15 cellular contexts compared by ENCODE assay signal in the genomic region with DNA sequence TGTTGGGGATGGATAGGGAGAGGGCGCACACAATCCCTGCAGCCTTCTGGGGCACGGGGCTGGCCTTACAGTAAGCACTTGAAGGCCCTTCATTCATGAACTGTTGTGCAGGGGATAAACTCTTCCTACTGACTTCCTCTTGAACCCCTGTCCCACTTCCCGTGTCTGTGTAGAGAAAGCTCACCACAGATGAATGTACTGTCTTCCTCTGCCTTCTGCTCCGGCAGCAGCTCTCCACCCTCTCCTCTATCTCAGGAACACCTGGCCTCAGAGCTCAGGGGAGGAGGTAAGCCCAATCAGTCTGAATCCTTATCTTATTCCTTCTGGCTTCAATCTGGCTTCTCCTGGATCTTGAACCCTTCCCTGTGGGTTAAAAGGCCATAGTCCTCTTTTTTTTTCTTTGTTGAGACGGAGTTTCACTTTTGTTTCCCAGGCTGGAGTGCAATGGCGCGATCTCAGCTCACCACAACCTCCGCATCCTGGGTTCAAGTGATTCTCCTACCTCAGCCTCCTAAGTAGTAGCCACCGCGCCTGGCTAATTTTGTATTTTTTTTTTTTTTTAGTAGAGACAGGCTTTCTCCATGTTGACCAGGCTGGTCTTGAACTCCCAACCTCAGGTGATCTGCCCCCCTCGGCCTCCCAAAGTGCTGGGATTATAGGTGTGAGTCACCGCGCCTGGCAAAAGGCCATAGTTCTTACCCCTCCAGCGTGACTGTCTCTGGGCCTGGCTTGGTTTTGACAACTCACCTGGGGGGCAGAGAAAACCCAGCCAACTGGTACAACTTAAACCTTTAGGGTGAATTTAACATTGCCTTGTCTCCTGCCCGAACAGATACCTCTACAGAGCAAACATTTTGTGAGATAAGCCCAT. TPM values are rescaled to one million over a fixed set of nuclear protein-coding genes. Genes with fewer than 3 reads are reported as not detected.
A peak's percentile ranks its signal among the peaks of the same experiment; 100 is the strongest.
DNase-seq lines count a peak whose midpoint lies in the region; ATAC-seq, FAIRE-seq and TF ChIP-seq lines count a peak whose summit lies in the region.
"Had no signal": no experiment of that assay in that cellular context is flagged by ENCODE, and none has a peak within 500 bp of the region (broad histone marks: within the 10 kb centered on the region; RNA-seq: fewer than 3 reads in every experiment).

No MANE protein-coding gene starts in this region.

- no peaks in the 10 kb centered on the region for H3K27me3 ChIP-seq in PC-3 (ENCODE audit: low read length)
- H3K27me3 ChIP-seq: pancreas had no signal

- no peaks in the 10 kb centered on the region for H3K36me3 ChIP-seq in PC-3 (ENCODE audit: low read depth, low read length)
- H3K36me3 ChIP-seq: pancreas had no signal

- H3F3A ChIP-seq in PC-3 (ENCODE audit: low read length, unreplicated experiment): no peaks in the 10 kb centered on the region

- POLR2A ChIA-PET in PC-3 (lab: Charles Lee; ENCODE audit: unreplicated experiment): no interaction called here

- no peaks in the 10 kb centered on the region for H3K9me3 ChIP-seq in PC-3 (ENCODE audit: low read length)
- H3K9me3 ChIP-seq: pancreas had no signal

- no peak for ATAC-seq in natural killer cell
- ATAC-seq in PC-3: no peak
- ATAC-seq: pancreas had no signal

- H3K4me3 ChIP-seq in PC-3 (ENCODE audit: low read length): no peak overlapping the region
- H3K4me3 ChIP-seq: pancreas had no signal

- H3K27me3 Mint-ChIP-seq in activated naive CD4-positive, alpha-beta T cell treated with anti-CD3 and anti-CD28 coated beads for 36 hours (ENCODE audit: low read depth): no peaks in the 10 kb centered on the region
- no peaks in the 10 kb centered on the region for H3K27me3 Mint-ChIP-seq in natural killer cell (ENCODE audit: low read depth in 2 of 2)

- DNase-seq in Daoy (ENCODE audit: low read depth): peak; percentile 49
- peak; percentile 20 for DNase-seq in T-helper 9 cell
- peak; percentile 49 for DNase-seq in activated naive CD4-positive, alpha-beta T cell treated with anti-CD3 and anti-CD28 coated beads for 36 hours
- no peak for DNase-seq in natural killer cell
- no peak for DNase-seq in SHP77 treated with DMSO at 0.1 percent for 48 hours (lab: John Stamatoyannopoulos, UW)
- no peak for DNase-seq in PC-3
- no peak for DNase-seq in cerebellar nuclear complex (lab: John Stamatoyannopoulos, UW)
- no peak for DNase-seq in D721Med (ENCODE audit: insufficient read length, low spot score)
- DNase-seq: C1 segment of cervical spinal cord; HCEC 1CT; mesendoderm; NCI-H2029; pancreas; stimulated activated CD4-positive, alpha-beta T cell treated with anti-CD3 and anti-CD28 coated beads, Interleukin-4, amount 100 ng/mL, for 24 hours had no signal

- H2AFZ ChIP-seq in PC-3 (ENCODE audit: low read length): no peak overlapping the region

- H3K27ac Mint-ChIP-seq in activated naive CD4-positive, alpha-beta T cell treated with anti-CD3 and anti-CD28 coated beads for 36 hours: peak overlapping the region; percentile 86
- peak overlapping the region in 1 of 2 donors; percentile 12 for H3K27ac Mint-ChIP-seq in natural killer cell

- no peaks in the 10 kb centered on the region for H4K20me1 ChIP-seq in PC-3 (ENCODE audit: low read length)

- intact Hi-C loops in activated naive CD4-positive, alpha-beta T cell treated with anti-CD3 and anti-CD28 coated beads for 36 hours (cut with micrococcal nuclease): loop anchor here (1.0 kb wide), 1 partner anchor 11 kb away; no protein-coding TSS in a partner anchor
- intact Hi-C loops in natural killer cell (cut with micrococcal nuclease): no loop called here
- intact Hi-C loops in PC-3 (cut with micrococcal nuclease): no loop called here

- H3K4me2 ChIP-seq in PC-3 (ENCODE audit: low read length): no peak overlapping the region

- peaks cover 34% of the 10 kb centered on the region for H3K4me1 Mint-ChIP-seq in activated naive CD4-positive, alpha-beta T cell treated with anti-CD3 and anti-CD28 coated beads for 36 hours (ENCODE audit: low read depth)
- peaks cover 6 to 8% of the 10 kb centered on the region in 2 donors for H3K4me1 Mint-ChIP-seq in natural killer cell

- no TSS peak for BruUV-seq in PC-3 (replicated peaks; lab: Mats Ljungman, UMichigan)

- H3K4me1 ChIP-seq in PC-3 (ENCODE audit: insufficient read depth, low read length): no peaks in the 10 kb centered on the region
- H3K4me1 ChIP-seq: pancreas had no signal

- CTCF ChIA-PET in activated naive CD4-positive, alpha-beta T cell treated with anti-CD3 and anti-CD28 coated beads for 36 hours (lab: Charles Lee): interaction anchor here (0.7 to 1.1 kb wide), 3 partner anchors 11 to 19 kb away, joined by 3 to 6 read pairs (median 4); no protein-coding TSS in a partner anchor
- CTCF ChIA-PET in PC-3 (lab: Charles Lee): no interaction called here

- no peaks in the 10 kb centered on the region for H3K9me3 Mint-ChIP-seq in activated naive CD4-positive, alpha-beta T cell treated with anti-CD3 and anti-CD28 coated beads for 36 hours
- H3K9me3 Mint-ChIP-seq in natural killer cell: no peaks in the 10 kb centered on the region

- H3K36me3 Mint-ChIP-seq in activated naive CD4-positive, alpha-beta T cell treated with anti-CD3 and anti-CD28 coated beads for 36 hours (ENCODE audit: low read depth): no peaks in the 10 kb centered on the region
- no peaks in the 10 kb centered on the region for H3K36me3 Mint-ChIP-seq in natural killer cell

- no peaks in the 10 kb centered on the region for H3K79me2 ChIP-seq in PC-3 (ENCODE audit: low read length)

- H3K9me2 ChIP-seq in PC-3 (replicated peaks; ENCODE audit: low read length): no peaks in the 10 kb centered on the region

- H3K4me3 Mint-ChIP-seq in activated naive CD4-positive, alpha-beta T cell treated with anti-CD3 and anti-CD28 coated beads for 36 hours: peak overlapping the region; percentile 77
- H3K4me3 Mint-ChIP-seq in natural killer cell: peak overlapping the region; percentile 40

- H3K27ac ChIP-seq in PC-3 (ENCODE audit: low read length): no peak overlapping the region
- H3K27ac ChIP-seq: pancreas had no signal

- H3K9ac ChIP-seq in PC-3 (ENCODE audit: low read length): no peak overlapping the region

- no peak for FAIRE-seq in D721Med (lab: Jason Lieb, UNC)
- FAIRE-seq: pancreas had no signal

- TF ChIP-seq CTCF in natural killer cell (IDR thresholded peaks at IDR 0.05) (no peak), PC-3 (conservative IDR thresholded peaks at IDR 0.05; ENCODE audit: low read depth, low read length) (no peak), D721Med (IDR thresholded peaks at IDR 0.05; ENCODE audit: insufficient read depth, missing control alignments) (no peak)

RNA-seq across cellular contexts. Expression of gene SLC52A1, which starts 7.2 kb away (rescaled TPM):
- not detected in 2 replicates for total RNA-seq in Daoy (2014; rRNA removed; shearing (Covaris generic))
- under 1 TPM; 0.12 to 0.19 TPM for total RNA-seq in activated naive CD4-positive, alpha-beta T cell treated with anti-CD3 and anti-CD28 coated beads for 36 hours
- not detected for total RNA-seq in natural killer cell
- total RNA-seq in PC-3 (2014; rRNA removed): not detected in 2 replicates
- total RNA-seq: G401, pancreas had no signal

RNA-seq across cellular contexts. Expression of gene ZFP3, which starts 35.9 kb away (rescaled TPM):
- not detected in 2 replicates for total RNA-seq in Daoy (2014; rRNA removed; shearing (Covaris generic))
- under 1 TPM; 0.62 to 0.83 TPM for total RNA-seq in activated naive CD4-positive, alpha-beta T cell treated with anti-CD3 and anti-CD28 coated beads for 36 hours
- total RNA-seq in natural killer cell (1 to 10 TPM; 3.8 to 7.2 (median 5.1) TPM), PC-3 (2014; rRNA removed) (0.58 and 0.84 TPM in 2 replicates)
- total RNA-seq: G401 had no signal

RNA-seq across cellular contexts. Expression of gene KIF1C, which starts 44.6 kb away (rescaled TPM):
- total RNA-seq in Daoy (2014; rRNA removed; shearing (Covaris generic)): 32.3 and 46.6 TPM in 2 replicates
- total RNA-seq in activated naive CD4-positive, alpha-beta T cell treated with anti-CD3 and anti-CD28 coated beads for 36 hours: 10 to 100 TPM; 30.5 to 31.1 TPM
- total RNA-seq in natural killer cell (10 to 100 TPM; 17.1 to 28.6 (median 22.2) TPM), PC-3 (2014; rRNA removed) (60.9 and 67.9 TPM in 2 replicates)

RNA-seq across cellular contexts. Expression of gene INCA1, which starts 45.1 kb away (rescaled TPM):
- total RNA-seq in Daoy (2014; rRNA removed; shearing (Covaris generic)): 0.23 TPM in 1 of 2 replicates, not detected in the other
- total RNA-seq in activated naive CD4-positive, alpha-beta T cell treated with anti-CD3 and anti-CD28 coated beads for 36 hours: under 1 TPM; 0.21 to 0.54 TPM
- total RNA-seq in natural killer cell (under 1 TPM in 2 of 3 donors, not detected in 1; 0.39 to 0.54 TPM), PC-3 (2014; rRNA removed) (not detected in 2 replicates)

RNA-seq across cellular contexts. Expression of gene CAMTA2, which starts 54.9 kb away (rescaled TPM):
- 4.3 and 8.5 TPM in 2 replicates for total RNA-seq in Daoy (2014; rRNA removed; shearing (Covaris generic))
- 10 to 100 TPM; 79.1 to 79.5 TPM for total RNA-seq in activated naive CD4-positive, alpha-beta T cell treated with anti-CD3 and anti-CD28 coated beads for 36 hours
- total RNA-seq in natural killer cell: 10 to 100 TPM; 56.2 to 69.5 (median 69.4) TPM
- 6.2 and 27.2 TPM in 2 replicates for total RNA-seq in PC-3 (2014; rRNA removed)

Comparison
In these comparisons a context has a peak if more than half of its experiments do, and no peak if none do; other contexts are left out.
1. DNase-seq: peak in Daoy (single experiment), T-helper 9 cell (single experiment) and activated naive CD4-positive, alpha-beta T cell treated with anti-CD3 and anti-CD28 coated beads for 36 hours (single experiment); none in natural killer cell (single experiment), SHP77 treated with DMSO at 0.1 percent for 48 hours (single experiment), PC-3 (single experiment), cerebellar nuclear complex (0 of 2) and D721Med (single experiment).